16 cellular contexts compared by ENCODE assay signal in the genomic region with DNA sequence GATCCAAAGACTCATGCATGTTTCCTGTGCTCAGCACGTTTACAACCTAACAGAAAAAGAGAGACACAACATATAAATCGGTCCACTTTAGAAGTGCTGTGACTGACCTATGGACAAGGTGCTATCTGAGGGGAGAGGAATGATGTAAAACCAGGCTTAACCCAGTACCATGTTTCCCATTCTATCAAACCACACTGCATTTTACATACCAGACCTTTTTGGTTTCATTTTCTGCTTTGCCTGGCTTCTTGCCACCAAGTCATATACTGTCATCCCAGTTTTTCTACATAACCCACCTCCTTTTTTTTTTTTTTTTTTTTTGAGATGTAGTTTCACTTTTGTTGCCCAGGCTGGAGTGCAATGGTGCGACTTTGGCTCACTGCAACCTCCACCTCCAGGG.
DNase-seq lines count a peak whose midpoint lies in the region; ATAC-seq and TF ChIP-seq lines count a peak whose summit lies in the region.
"Had no signal": no experiment of that assay in that cellular context is flagged by ENCODE, and none has a peak within 500 bp of the region (broad histone marks: within the 10 kb centered on the region; RNA-seq: fewer than 3 reads in every experiment).

No MANE protein-coding gene starts in this region.

- H3K4me1 Mint-ChIP-seq in activated naive CD4-positive, alpha-beta T cell treated with anti-CD3 and anti-CD28 coated beads for 36 hours (ENCODE audit: low read depth), result peaks cover 7% of the 10 kb centered on the region
- H3K4me1 Mint-ChIP-seq in activated naive CD8-positive, alpha-beta T cell treated with anti-CD3 and anti-CD28 coated beads, Interleukin-2, amount 10 ng/mL, durations not matched to agents 7 days and 5 days, result peaks cover 8% of the 10 kb centered on the region
- peaks cover 10% of the 10 kb centered on the region for H3K4me1 Mint-ChIP-seq in stimulated activated naive CD8-positive, alpha-beta T cell treated with anti-CD3 and anti-CD28 coated beads, Interleukin-15, amount 100 ng/mL, for 72 hours
- H3K4me1 Mint-ChIP-seq in type B pancreatic cell (ENCODE audit: unreplicated experiment), result no peaks in the 10 kb centered on the region
- H3K4me1 Mint-ChIP-seq: natural killer cell had no signal

- H3K9me3 Mint-ChIP-seq in activated naive CD4-positive, alpha-beta T cell treated with anti-CD3 and anti-CD28 coated beads for 36 hours, result no peaks in the 10 kb centered on the region
- peaks cover 5% of the 10 kb centered on the region for H3K9me3 Mint-ChIP-seq in activated naive CD8-positive, alpha-beta T cell treated with anti-CD3 and anti-CD28 coated beads, Interleukin-2, amount 10 ng/mL, durations not matched to agents 7 days and 5 days
- H3K9me3 Mint-ChIP-seq in stimulated activated naive CD8-positive, alpha-beta T cell treated with anti-CD3 and anti-CD28 coated beads, Interleukin-15, amount 100 ng/mL, for 72 hours, result peaks cover 0 to 3% of the 10 kb centered on the region in 2 donors
- peaks cover 9% of the 10 kb centered on the region for H3K9me3 Mint-ChIP-seq in type B pancreatic cell
- H3K9me3 Mint-ChIP-seq: natural killer cell had no signal

- no peaks in the 10 kb centered on the region for H3K27me3 Mint-ChIP-seq in activated naive CD4-positive, alpha-beta T cell treated with anti-CD3 and anti-CD28 coated beads for 36 hours (ENCODE audit: low read depth)
- no peaks in the 10 kb centered on the region for H3K27me3 Mint-ChIP-seq in activated naive CD8-positive, alpha-beta T cell treated with anti-CD3 and anti-CD28 coated beads, Interleukin-2, amount 10 ng/mL, durations not matched to agents 7 days and 5 days
- no peaks in the 10 kb centered on the region for H3K27me3 Mint-ChIP-seq in stimulated activated naive CD8-positive, alpha-beta T cell treated with anti-CD3 and anti-CD28 coated beads, Interleukin-15, amount 100 ng/mL, for 72 hours
- H3K27me3 Mint-ChIP-seq in type B pancreatic cell, result no peaks in the 10 kb centered on the region

- H3K27ac Mint-ChIP-seq in activated naive CD4-positive, alpha-beta T cell treated with anti-CD3 and anti-CD28 coated beads for 36 hours, result no peak overlapping the region
- peak overlapping the region; percentile 87 for H3K27ac Mint-ChIP-seq in activated naive CD8-positive, alpha-beta T cell treated with anti-CD3 and anti-CD28 coated beads, Interleukin-2, amount 10 ng/mL, durations not matched to agents 7 days and 5 days
- no peak overlapping the region for H3K27ac Mint-ChIP-seq in stimulated activated naive CD8-positive, alpha-beta T cell treated with anti-CD3 and anti-CD28 coated beads, Interleukin-15, amount 100 ng/mL, for 72 hours
- H3K27ac Mint-ChIP-seq in type B pancreatic cell, result no peak overlapping the region
- H3K27ac Mint-ChIP-seq: natural killer cell had no signal

- POLR2A ChIA-PET in activated naive CD8-positive, alpha-beta T cell treated with anti-CD3 and anti-CD28 coated beads, Interleukin-2, amount 10 ng/mL, durations not matched to agents 7 days and 5 days (lab: Charles Lee), result no interaction called here

- TF ChIP-seq CTCF in type B pancreatic cell (conservative IDR thresholded peaks at IDR 0.05), result no peak

- CTCF ChIA-PET in activated naive CD4-positive, alpha-beta T cell treated with anti-CD3 and anti-CD28 coated beads for 36 hours (lab: Charles Lee), result interaction anchor here (0.7 kb wide), 1 partner anchor 177 kb away, joined by 3 read pairs; no protein-coding TSS in a partner anchor

- no peaks in the 10 kb centered on the region for H3K36me3 Mint-ChIP-seq in activated naive CD4-positive, alpha-beta T cell treated with anti-CD3 and anti-CD28 coated beads for 36 hours (ENCODE audit: low read depth)
- H3K36me3 Mint-ChIP-seq in activated naive CD8-positive, alpha-beta T cell treated with anti-CD3 and anti-CD28 coated beads, Interleukin-2, amount 10 ng/mL, durations not matched to agents 7 days and 5 days, result peaks cover 8% of the 10 kb centered on the region
- H3K36me3 Mint-ChIP-seq in type B pancreatic cell, result no peaks in the 10 kb centered on the region
- H3K36me3 Mint-ChIP-seq: natural killer cell had no signal

- peak overlapping the region; percentile 15 for H3K4me3 Mint-ChIP-seq in activated naive CD4-positive, alpha-beta T cell treated with anti-CD3 and anti-CD28 coated beads for 36 hours
- peak overlapping the region; percentile 77 for H3K4me3 Mint-ChIP-seq in activated naive CD8-positive, alpha-beta T cell treated with anti-CD3 and anti-CD28 coated beads, Interleukin-2, amount 10 ng/mL, durations not matched to agents 7 days and 5 days
- H3K4me3 Mint-ChIP-seq in stimulated activated naive CD8-positive, alpha-beta T cell treated with anti-CD3 and anti-CD28 coated beads, Interleukin-15, amount 100 ng/mL, for 72 hours, result peak overlapping the region; percentile 13 to 24
- H3K4me3 Mint-ChIP-seq in type B pancreatic cell, result no peak overlapping the region
- H3K4me3 Mint-ChIP-seq: natural killer cell had no signal

- intact Hi-C loops in activated naive CD4-positive, alpha-beta T cell treated with anti-CD3 and anti-CD28 coated beads for 36 hours (cut with micrococcal nuclease), result no loop called here

- peak; percentile 58 for DNase-seq in activated naive CD4-positive, alpha-beta T cell treated with anti-CD3 and anti-CD28 coated beads for 36 hours
- no peak for DNase-seq in activated naive CD4-positive, alpha-beta T cell treated with anti-CD3 and anti-CD28 coated beads, Interleukin-2, amount 50 U/mL, for 16 hours
- DNase-seq in RPMI8226, result peak; percentile 77
- DNase-seq in activated naive CD8-positive, alpha-beta T cell treated with anti-CD3 and anti-CD28 coated beads, Interleukin-2, amount 10 ng/mL, durations not matched to agents 7 days and 5 days, result no peak
- DNase-seq in stimulated activated naive CD8-positive, alpha-beta T cell treated with anti-CD3 and anti-CD28 coated beads, Interleukin-15, amount 100 ng/mL, for 72 hours, result peak in 1 of 2 donors; percentile 24
- no peak for DNase-seq in NCI-H146 (lab: John Stamatoyannopoulos, UW)
- no peak for DNase-seq in DMS79 treated with DMSO at 0.1 percent for 48 hours (lab: John Stamatoyannopoulos, UW)
- no peak for DNase-seq in type B pancreatic cell (ENCODE audit: extremely low spot score, unreplicated experiment)
- DNase-seq: activated gamma-delta T cell treated with Interleukin-2 at 50 U/mL for 16 hours; Caco-2; H7; natural killer cell; NCI-H1694 treated with DMSO at 0.1 percent for 48 hours; NCI-H446; stimulated activated naive CD4-positive, alpha-beta T cell treated with Interleukin-2 at 50 U/mL for 16 hours had no signal

- ATAC-seq in activated naive CD8-positive, alpha-beta T cell treated with anti-CD3 and anti-CD28 coated beads, Interleukin-2, amount 10 ng/mL, durations not matched to agents 7 days and 5 days (ENCODE audit: low read depth), result peak; percentile 78
- ATAC-seq in stimulated activated naive CD8-positive, alpha-beta T cell treated with anti-CD3 and anti-CD28 coated beads, Interleukin-15, amount 100 ng/mL, for 72 hours, result peak; percentile 73
- ATAC-seq: esophagus mucosa had no signal

Comparison
In these comparisons a context has a peak if more than half of its experiments do, and no peak if none do; other contexts are left out.
1. DNase-seq: peak in activated naive CD4-positive, alpha-beta T cell treated with anti-CD3 and anti-CD28 coated beads for 36 hours (single experiment) and RPMI8226 (single experiment); none in activated naive CD4-positive, alpha-beta T cell treated with anti-CD3 and anti-CD28 coated beads, Interleukin-2, amount 50 U/mL, for 16 hours (single experiment), activated naive CD8-positive, alpha-beta T cell treated with anti-CD3 and anti-CD28 coated beads, Interleukin-2, amount 10 ng/mL, durations not matched to agents 7 days and 5 days (single experiment), NCI-H146 (single experiment), DMS79 treated with DMSO at 0.1 percent for 48 hours (single experiment) and type B pancreatic cell (single experiment).